8 cellular contexts compared by ENCODE assay signal in the genomic region with DNA sequence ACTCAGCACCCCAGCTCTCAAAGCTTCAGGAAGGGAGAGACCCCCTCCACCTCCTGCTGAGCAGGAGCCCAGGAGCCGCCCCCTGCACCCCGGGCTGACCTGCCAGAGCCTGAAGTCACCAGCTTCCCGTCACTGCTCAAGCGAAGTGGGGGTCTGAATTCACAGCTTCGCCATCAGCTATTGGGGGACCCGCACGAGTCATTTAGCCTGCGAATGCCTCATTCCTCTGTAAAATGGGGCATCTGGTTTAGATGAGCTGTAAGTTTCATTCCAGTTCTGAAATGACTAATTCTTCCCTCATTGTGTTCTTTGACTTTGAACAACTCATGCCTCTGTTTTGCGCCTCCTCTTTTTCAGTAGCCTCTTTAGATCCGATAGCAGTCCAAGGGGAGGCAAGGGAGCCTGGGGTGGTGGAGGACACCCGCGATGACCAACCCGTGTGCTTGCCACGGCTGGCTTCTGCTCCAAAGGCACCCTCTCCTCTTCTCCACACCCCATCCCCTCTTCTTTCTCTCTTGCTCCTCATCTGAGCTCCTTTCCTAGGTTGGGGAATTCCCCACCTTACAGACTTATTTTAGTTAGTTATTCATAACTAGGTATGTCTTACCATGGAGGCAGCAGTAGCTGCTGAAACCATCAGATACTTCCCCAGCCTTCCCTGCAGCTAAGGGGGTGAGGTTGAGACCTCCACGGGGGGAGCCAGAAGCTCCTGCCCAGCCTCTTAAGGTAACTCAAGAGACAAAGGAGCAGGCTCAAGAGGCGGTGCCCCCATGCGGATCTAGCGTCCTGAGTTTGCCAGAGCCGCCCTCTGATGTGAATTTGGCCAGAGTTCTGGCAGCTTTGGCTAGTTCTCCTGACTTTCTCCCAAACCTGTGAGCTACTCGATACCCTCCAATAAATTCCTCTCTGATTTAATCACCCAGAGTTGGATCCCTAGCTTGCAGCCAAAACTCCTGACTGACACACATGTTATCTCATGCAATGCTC. TPM values are rescaled to one million over a fixed set of nuclear protein-coding genes. Genes with fewer than 3 reads are reported as not detected.
DNase-seq lines count a peak whose midpoint lies in the region; ATAC-seq, FAIRE-seq and TF ChIP-seq lines count a peak whose summit lies in the region.

No MANE protein-coding gene starts in this region.

- peak overlapping the region; percentile 69 for H3K4me2 ChIP-seq in PC-3 (ENCODE audit: low read length)

- DNase-seq in CD4-positive, alpha-beta memory T cell: peak in 1 of 5 donors; percentile 61
- DNase-seq in PC-3 (peak; percentile 51), chondrocyte (ENCODE audit: low spot score) (peak; percentile 59), NCI-H1930 (lab: John Stamatoyannopoulos, UW) (no peak), right atrium auricular region (ENCODE audit: low spot score) (no peak), HTR-8/SVneo (ENCODE audit: insufficient read length, low spot score) (no peak), NCI-H748 treated with DMSO at 0.1 percent for 48 hours (lab: John Stamatoyannopoulos, UW) (no peak)

- no peaks in the 10 kb centered on the region for H3K9me2 ChIP-seq in PC-3 (replicated peaks; ENCODE audit: low read length)

- no peaks in the 10 kb centered on the region for H4K20me1 ChIP-seq in PC-3 (ENCODE audit: low read length)

- H3K27ac Mint-ChIP-seq in CD4-positive, alpha-beta memory T cell: peak overlapping the region; percentile 59 to 95 (median 89)
- H3K27ac Mint-ChIP-seq in chondrocyte (ENCODE audit: unreplicated experiment): no peak overlapping the region

- H3K4me3 ChIP-seq in CD4-positive, alpha-beta memory T cell (ENCODE audit: low read length in 2 of 2): no peak overlapping the region
- H3K4me3 ChIP-seq in PC-3 (ENCODE audit: low read length) (peak overlapping the region; percentile 39; the same call in 1 of the 2 replicates), right atrium auricular region (no peak overlapping the region)

- no peaks in the 10 kb centered on the region for H3K27me3 Mint-ChIP-seq in CD4-positive, alpha-beta memory T cell
- peaks cover 2% of the 10 kb centered on the region for H3K27me3 Mint-ChIP-seq in chondrocyte (ENCODE audit: low read depth)

- H3F3A ChIP-seq in PC-3 (ENCODE audit: low read length, unreplicated experiment): no peaks in the 10 kb centered on the region

- CTCF ChIA-PET in CD4-positive, alpha-beta memory T cell (lab: Charles Lee; ENCODE audit: partially characterized antibody): interaction anchor here (0.6 to 4.2 kb wide), 8 partner anchors 12 to 582 kb away, joined by 3 to 43 read pairs (median 8); partner anchors contain the start of gene PFKFB3
- CTCF ChIA-PET in PC-3 (lab: Charles Lee): interaction anchor here (1.3 to 2.1 kb wide), 2 partner anchors 66 to 265 kb away, joined by 3 to 7 read pairs; partner anchors contain the start of gene PFKFB3

- H2AFZ ChIP-seq in PC-3 (ENCODE audit: low read length): peak overlapping the region; percentile 52

- BruUV-seq in PC-3 (replicated peaks; lab: Mats Ljungman, UMichigan): no TSS peak

- no peaks in the 10 kb centered on the region for H3K9me3 ChIP-seq in CD4-positive, alpha-beta memory T cell (ENCODE audit: control insufficient read depth in 1 of 2, low read length in 2 of 2)
- H3K9me3 ChIP-seq in PC-3 (ENCODE audit: low read length) (no peaks in the 10 kb centered on the region), right atrium auricular region (no peaks in the 10 kb centered on the region)

- H3K79me2 ChIP-seq in PC-3 (ENCODE audit: low read length): no peaks in the 10 kb centered on the region

- peak overlapping the region in 7 of 8 donors; percentile 36 to 79 (median 63) for H3K4me3 Mint-ChIP-seq in CD4-positive, alpha-beta memory T cell
- no peak overlapping the region for H3K4me3 Mint-ChIP-seq in chondrocyte (ENCODE audit: unreplicated experiment)

- H3K27ac ChIP-seq in CD4-positive, alpha-beta memory T cell (ENCODE audit: low read depth, low read length): peak overlapping the region; percentile 27
- H3K27ac ChIP-seq in PC-3 (ENCODE audit: low read length) (peak overlapping the region; percentile 62), right atrium auricular region (no peak overlapping the region)

- H3K9me3 Mint-ChIP-seq in CD4-positive, alpha-beta memory T cell: no peaks in the 10 kb centered on the region
- no peaks in the 10 kb centered on the region for H3K9me3 Mint-ChIP-seq in chondrocyte (ENCODE audit: low read depth)

- peaks cover 0 to 4% of the 10 kb centered on the region in 2 donors for H3K36me3 Mint-ChIP-seq in CD4-positive, alpha-beta memory T cell
- no peaks in the 10 kb centered on the region for H3K36me3 Mint-ChIP-seq in chondrocyte (ENCODE audit: low read depth)

- peak; percentile 44 for ATAC-seq in GM21528 (IDR thresholded peaks at IDR 0.05; ENCODE audit: low FRiP score, unreplicated experiment)
- ATAC-seq in PC-3: peak; percentile 55

- no peak for TF ChIP-seq CTCF in PC-3 (conservative IDR thresholded peaks at IDR 0.05; ENCODE audit: low read depth, low read length)
- TF ChIP-seq CTCF in chondrocyte (IDR thresholded peaks at IDR 0.05): no peak
- TF ChIP-seq CTCF in right atrium auricular region (IDR thresholded peaks at IDR 0.05): no peak

- H3K36me3 ChIP-seq in CD4-positive, alpha-beta memory T cell (ENCODE audit: insufficient read depth, low read length): no peaks in the 10 kb centered on the region
- H3K36me3 ChIP-seq in PC-3 (ENCODE audit: low read depth, low read length) (no peaks in the 10 kb centered on the region), right atrium auricular region (no peaks in the 10 kb centered on the region)

- intact Hi-C loops in CD4-positive, alpha-beta memory T cell (cut with micrococcal nuclease): no loop called here
- intact Hi-C loops in PC-3 (cut with micrococcal nuclease): no loop called here

- peak overlapping the region; percentile 13; the same call in 1 of the 2 replicates for H3K9ac ChIP-seq in PC-3 (ENCODE audit: low read length)

- POLR2A ChIA-PET in CD4-positive, alpha-beta memory T cell (lab: Charles Lee; ENCODE audit: partially characterized antibody): interaction anchor here (0.6 to 3.4 kb wide), 11 partner anchors 8 to 275 kb away, joined by 3 to 15 read pairs (median 4); partner anchors contain the start of genes ANKRD16, FBH1 and PFKFB3
- POLR2A ChIA-PET in PC-3 (lab: Charles Lee; ENCODE audit: unreplicated experiment): interaction anchor here (0.6 kb wide), 1 partner anchor 42 kb away, joined by 3 read pairs; no protein-coding TSS in a partner anchor

- no peak for FAIRE-seq in HTR-8/SVneo (lab: Jason Lieb, UNC)

- peaks cover 53% of the 10 kb centered on the region for H3K4me1 ChIP-seq in CD4-positive, alpha-beta memory T cell (ENCODE audit: insufficient read depth, low read length)
- H3K4me1 ChIP-seq in PC-3 (ENCODE audit: insufficient read depth, low read length) (peaks cover 20% of the 10 kb centered on the region), right atrium auricular region (no peaks in the 10 kb centered on the region)

- H3K4me1 Mint-ChIP-seq in CD4-positive, alpha-beta memory T cell: peaks cover 43 to 64% (median 56%) of the 10 kb centered on the region in 4 donors
- peaks cover 21% of the 10 kb centered on the region for H3K4me1 Mint-ChIP-seq in chondrocyte (ENCODE audit: low read depth)

- H3K27me3 ChIP-seq in CD4-positive, alpha-beta memory T cell (ENCODE audit: insufficient read depth, low read length): no peaks in the 10 kb centered on the region
- no peaks in the 10 kb centered on the region for H3K27me3 ChIP-seq in PC-3 (ENCODE audit: low read length)
- no peaks in the 10 kb centered on the region for H3K27me3 ChIP-seq in right atrium auricular region

RNA-seq across cellular contexts. Expression of gene RBM17, which starts 47.7 kb away (rescaled TPM):
- 100 to 1,000 TPM; 117 to 125 TPM for total RNA-seq in CD4-positive, alpha-beta memory T cell
- 100 to 1,000 TPM in 1 of 2 donors, 10 to 100 TPM in 1; 46.3 to 104 TPM for polyA plus RNA-seq in CD4-positive, alpha-beta memory T cell
- 28.4 and 42.0 TPM in 2 replicates for total RNA-seq in PC-3 (2014; rRNA removed)
- 56.3 to 59.0 TPM (median 57.0 TPM) in 3 replicates for total RNA-seq in chondrocyte
- total RNA-seq in right atrium auricular region: 10 to 100 TPM; 27.4 to 30.1 TPM

Comparison
In these comparisons a context has a peak if more than half of its experiments do, and no peak if none do; other contexts are left out.
1. DNase-seq: peak in PC-3 (single experiment) and chondrocyte (single experiment); none in NCI-H1930 (0 of 2), right atrium auricular region (single experiment), HTR-8/SVneo (single experiment) and NCI-H748 treated with DMSO at 0.1 percent for 48 hours (single experiment).
2. H3K27ac ChIP-seq: peak in CD4-positive, alpha-beta memory T cell (single experiment) and PC-3 (single experiment); none in right atrium auricular region (0 of 2).